35 cellular contexts compared by ENCODE assay signal in the genomic region with DNA sequence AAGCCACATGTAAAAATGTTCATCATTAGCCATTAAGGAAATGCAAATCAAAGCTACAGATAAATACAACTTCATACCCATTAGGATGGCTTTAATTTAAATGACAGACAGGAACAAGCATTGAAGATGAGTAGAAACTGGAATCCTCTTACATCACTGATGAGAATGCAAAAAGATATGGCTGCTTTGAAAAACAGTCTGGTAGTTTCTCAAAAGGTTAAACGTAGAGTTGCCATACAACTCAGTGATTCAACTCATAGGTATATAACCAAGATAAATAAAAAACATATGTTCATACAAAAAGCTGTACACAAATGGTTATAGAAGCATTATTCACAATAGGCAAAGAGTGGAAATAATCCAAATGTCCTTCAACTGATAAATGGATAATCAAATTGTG.
"Had no signal": no experiment of that assay in that cellular context is flagged by ENCODE, and none has a peak within 500 bp of the region (broad histone marks: within the 10 kb centered on the region; RNA-seq: fewer than 3 reads in every experiment).

No MANE protein-coding gene starts in this region.

- H3K27me3 ChIP-seq: brain microvascular endothelial cell, cardiac muscle cell had no signal

- H3K4me3 ChIP-seq: cardiac muscle cell, K562, PC-9 had no signal

- H3K36me3 ChIP-seq: brain microvascular endothelial cell, cardiac muscle cell, WERI-Rb-1 had no signal

- H3K27ac ChIP-seq: brain microvascular endothelial cell, cardiac muscle cell, PC-9, RWPE1, WERI-Rb-1 had no signal

- H3K4me2 ChIP-seq: PC-9 had no signal

- ATAC-seq: activated CD8-positive, alpha-beta memory T cell treated with anti-CD3 and anti-CD28 coated beads, Interleukin-2, amount 10 ng/mL, durations not matched to agents 7 days and 5 days; activated T-cell treated with anti-CD3 and anti-CD28 coated beads, Interleukin-2, amount 50 U/mL, for 72 hours; activated T-helper 17 cell treated with anti-CD3 and anti-CD28 coated beads, Interleukin-2, amount 50 U/mL, for 72 hours; K562; Right ventricle myocardium inferior had no signal

- H2AFZ ChIP-seq: PC-9 had no signal

- DNase-seq: activated CD4-positive, alpha-beta memory T cell treated with anti-CD3 and anti-CD28 coated beads, Interleukin-2, amount 10 ng/mL, durations not matched to agents 7 days and 5 days; activated CD4-positive, alpha-beta T cell treated with anti-CD3 and anti-CD28 coated beads for 1 hour; activated CD4-positive, alpha-beta T cell treated with anti-CD3 and anti-CD28 coated beads for 48 hours; activated CD4-positive, CD25-positive, alpha-beta regulatory T cell; activated CD8-positive, alpha-beta memory T cell treated with anti-CD3 and anti-CD28 coated beads for 24 hours; activated CD8-positive, alpha-beta memory T cell treated with anti-CD3 and anti-CD28 coated beads, Interleukin-2, amount 10 ng/mL, durations not matched to agents 7 days and 5 days; activated CD8-positive, alpha-beta memory T cell treated with anti-CD3 and anti-CD28 coated beads, Interleukin-2, amount 50 U/mL, for 48 hours; activated effector memory CD4-positive, alpha-beta T cell treated with anti-CD3 and anti-CD28 coated beads, Interleukin-2, amount 50 U/mL, for 16 hours; activated naive CD4-positive, alpha-beta T cell; activated naive CD4-positive, alpha-beta T cell treated with anti-CD3 and anti-CD28 coated beads, Interleukin-2, amount 50 U/mL, for 16 hours; activated naive CD8-positive, alpha-beta T cell treated with anti-CD3 and anti-CD28 coated beads for 36 hours; activated T-cell treated with anti-CD3 and anti-CD28 coated beads, Interleukin-2, amount 50 U/mL, for 1 hour; activated T-cell treated with anti-CD3 and anti-CD28 coated beads, Interleukin-2, amount 50 U/mL, for 72 hours; amniotic stem cell; aorta; brain microvascular endothelial cell; NCI-H1048; NCI-H1105 treated with DMSO at 0.1 percent for 48 hours; NCI-H1436; NCI-H1694; NCI-H1930; NCI-H2081 treated with DMSO at 0.1 percent for 48 hours; NCI-H226; NCI-H446 treated with DMSO at 0.1 percent for 48 hours; NCI-H524 treated with DMSO at 0.1 percent for 48 hours; NK-92 treated with Interleukin-12 subunit alpha and Interleukin-12 subunit beta, amount 100 ng/mL, for 24 hours; PC-9; SIG-M5; T1000; WERI-Rb-1 had no signal
